8 cellular contexts compared by ENCODE assay signal in the genomic region with DNA sequence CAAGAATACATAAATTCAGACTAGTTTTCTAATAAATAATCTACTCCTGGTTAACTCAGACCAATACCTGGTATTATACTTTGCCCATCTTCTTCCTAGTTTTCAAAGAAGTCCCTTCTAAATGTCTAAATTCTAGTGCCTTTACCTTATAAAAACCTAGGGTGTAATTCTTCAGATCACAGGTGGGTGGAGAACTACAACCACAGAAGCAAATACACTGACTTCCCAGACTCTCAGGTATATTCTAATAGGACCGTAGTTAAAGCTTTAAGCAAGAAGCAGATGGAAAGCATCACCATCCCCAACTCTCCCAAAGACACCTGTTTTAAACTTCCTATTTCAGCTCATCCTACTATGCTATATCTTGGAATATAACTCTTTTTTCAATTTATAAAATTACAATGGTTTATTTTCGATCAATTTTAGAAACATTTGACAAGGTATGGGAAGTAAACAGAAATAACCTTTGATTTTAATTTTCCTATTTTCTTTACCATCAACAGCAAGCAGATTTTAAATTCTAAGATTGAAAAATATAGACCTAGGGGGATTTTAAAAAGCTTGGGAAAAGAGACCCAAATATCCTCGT. TPM values are rescaled to one million over a fixed set of nuclear protein-coding genes. Genes with fewer than 3 reads are reported as not detected.
DNase-seq lines count a peak whose midpoint lies in the region; ATAC-seq and TF ChIP-seq lines count a peak whose summit lies in the region.

No MANE protein-coding gene starts in this region.

- H3K4me3 Mint-ChIP-seq in endodermal cell, result no peak overlapping the region

- H3K4me1 ChIP-seq in endodermal cell (ENCODE audit: control insufficient read depth, insufficient read depth, low read length) (peaks cover 10% of the 10 kb centered on the region), thoracic aorta (ENCODE audit: control insufficient read depth in 1 of 2, low read depth in 2 of 2) (peaks cover 4 to 26% of the 10 kb centered on the region in 2 donors)

- H3K9me3 ChIP-seq in endodermal cell (ENCODE audit: control insufficient read depth, low read length), result no peaks in the 10 kb centered on the region
- no peaks in the 10 kb centered on the region for H3K9me3 ChIP-seq in thoracic aorta

- H3K4me3 ChIP-seq in endodermal cell (ENCODE audit: low read length), result no peak overlapping the region
- no peak overlapping the region for H3K4me3 ChIP-seq in thoracic aorta

- H3K27me3 ChIP-seq in endodermal cell (ENCODE audit: control insufficient read depth, insufficient read depth, low read length, poor library complexity, severe bottlenecking) (no peaks in the 10 kb centered on the region), thoracic aorta (replicated peaks; ENCODE audit: insufficient read depth) (no peaks in the 10 kb centered on the region)

- no peaks in the 10 kb centered on the region for H3K27me3 Mint-ChIP-seq in endodermal cell (ENCODE audit: insufficient read depth)

- ATAC-seq in GM21390 (IDR thresholded peaks at IDR 0.05; ENCODE audit: unreplicated experiment), result peak; percentile 54
- no peak for ATAC-seq in thoracic aorta (ENCODE audit: insufficient number of reproducible peaks, low FRiP score, low read depth)
- no peak for ATAC-seq in GM21619 (IDR thresholded peaks at IDR 0.05; ENCODE audit: unreplicated experiment)

- 80 to 94% methylated on average over 1 of the region's 3 CpGs for WGBS in endodermal cell (ENCODE audit: insufficient coverage in 1 of 2, insufficient read length in 1 of 2), 2 experiments

- peaks cover 40% of the 10 kb centered on the region for H3K36me3 Mint-ChIP-seq in endodermal cell (ENCODE audit: low read depth)

- H3K36me3 ChIP-seq in endodermal cell (ENCODE audit: control insufficient read depth, insufficient read depth, low read length) (peaks cover 29% of the 10 kb centered on the region), thoracic aorta (no peaks in the 10 kb centered on the region)

- no peak overlapping the region for H3K27ac ChIP-seq in endodermal cell (ENCODE audit: low read depth, low read length)
- no peak overlapping the region for H3K27ac ChIP-seq in thoracic aorta

- TF ChIP-seq CTCF in endodermal cell (conservative IDR thresholded peaks at IDR 0.05) (peak; percentile 80), thoracic aorta (IDR thresholded peaks at IDR 0.05) (peak; percentile 32)

- no peak overlapping the region for H3K27ac Mint-ChIP-seq in endodermal cell

- DNase-seq in DMS153 treated with DMSO at 0.1 percent for 48 hours (lab: John Stamatoyannopoulos, UW; ENCODE audit: unreplicated experiment) (peak; percentile 47), NCI-H2171 (lab: John Stamatoyannopoulos, UW) (peak; percentile 28), endodermal cell (no peak), thoracic aorta (ENCODE audit: low spot score) (no peak), DMS79 treated with DMSO at 0.1 percent for 48 hours (lab: John Stamatoyannopoulos, UW) (no peak), nucleus accumbens (lab: John Stamatoyannopoulos, UW) (no peak)

- no peak overlapping the region for H3K9ac ChIP-seq in endodermal cell (ENCODE audit: extremely low read depth, low read length, poor library complexity, severe bottlenecking)

- peaks cover 47% of the 10 kb centered on the region for H3K4me1 Mint-ChIP-seq in endodermal cell

- H3K9me3 Mint-ChIP-seq in endodermal cell, result no peaks in the 10 kb centered on the region

RNA-seq across cellular contexts. Expression of a gene that starts 15.8 kb away (rescaled TPM):
- total RNA-seq in endodermal cell (10 to 100 TPM; 41.7 to 43.7 TPM), thoracic aorta (100 to 1,000 TPM in 1 of 2 donors, 10 to 100 TPM in 1; 98.6 to 115 TPM)
- polyA plus RNA-seq in endodermal cell (2013, experiment 1 of 2), result 10.5 TPM
- 11.9 TPM for polyA plus RNA-seq in endodermal cell (2013, experiment 2 of 2)

Comparison
In these comparisons a context has a peak if more than half of its experiments do, and no peak if none do; other contexts are left out.
1. DNase-seq: peak in DMS153 treated with DMSO at 0.1 percent for 48 hours (single experiment) and NCI-H2171 (single experiment); none in endodermal cell (single experiment), thoracic aorta (single experiment), DMS79 treated with DMSO at 0.1 percent for 48 hours (single experiment) and nucleus accumbens (0 of 56).